Comparison of ENCODE assay signal across 18 cellular contexts in genomic region chr13:94020833-94021232, GRCh38.
DNase-seq lines count a peak whose midpoint lies in the region; ATAC-seq and TF ChIP-seq lines count a peak whose summit lies in the region.
"Had no signal": no experiment of that assay in that cellular context is flagged by ENCODE, and none has a peak within 500 bp of the region (broad histone marks: within the 10 kb centered on the region; RNA-seq: fewer than 3 reads in every experiment).

No MANE protein-coding gene starts in this region.

- H3K27me3 ChIP-seq in gastroesophageal sphincter: no peaks in the 10 kb centered on the region
- H3K27me3 ChIP-seq: ascending aorta, BE2C, sigmoid colon, upper lobe of left lung had no signal

- H3K4me3 ChIP-seq in HEK293 (ENCODE audit: low read depth, low read length): no peak overlapping the region
- no peak overlapping the region for H3K4me3 ChIP-seq in gastroesophageal sphincter
- H3K4me3 ChIP-seq: ascending aorta, sigmoid colon, upper lobe of left lung had no signal

- DNase-seq in ACHN: peak; percentile 12
- peak; percentile 17 for DNase-seq in amniotic epithelial cell (ENCODE audit: low read depth)
- peak; percentile 11 for DNase-seq in iris pigment epithelial cell (ENCODE audit: low read depth)
- DNase-seq in NCI-H2227 treated with DMSO at 0.1 percent for 48 hours (lab: John Stamatoyannopoulos, UW): no peak
- DNase-seq in left cardiac atrium: no peak
- DNase-seq in NK-92 (lab: John Stamatoyannopoulos, UW; ENCODE audit: unreplicated experiment): no peak
- DNase-seq: activated CD8-positive, alpha-beta memory T cell treated with anti-CD3 and anti-CD28 coated beads for 24 hours; KBM-7; NCI-H1436 treated with DMSO at 0.1 percent for 48 hours; NCI-H510A; sigmoid colon; upper lobe of left lung had no signal

- CTCF ChIA-PET in HEK293 (lab: Yijun Ruan, JAX): no interaction called here

- TF ChIP-seq CTCF in HEK293 (tag by site-specific recombination; IDR thresholded peaks at IDR 0.05) (no peak), gastroesophageal sphincter (IDR thresholded peaks at IDR 0.05) (no peak)

- H3K4me1 ChIP-seq in HEK293 (ENCODE audit: control insufficient read depth, insufficient read depth, low read length) (no peaks in the 10 kb centered on the region), gastroesophageal sphincter (no peaks in the 10 kb centered on the region)
- H3K4me1 ChIP-seq: ascending aorta, sigmoid colon, upper lobe of left lung had no signal

- POLR2A ChIA-PET in HEK293 (lab: Yijun Ruan, JAX): no interaction called here

- ATAC-seq in gastroesophageal sphincter: no peak
- ATAC-seq in left cardiac atrium: no peak
- ATAC-seq: esophagus mucosa; stimulated activated memory B cell treated with anti-CD40 and anti-IgM and Interleukin-4, amounts not matched to agents 10 μg/mL and 1 μg/mL and 100 μg/mL, for 72 hours had no signal

- in situ Hi-C loops in ACHN (cut with HindIII; ENCODE audit: low pct_ligation_motif_present, low pct_unique_long_range_greater_than_20kb, low sequenced_read_pairs): no loop called here

- no peak overlapping the region for H3K27ac ChIP-seq in HEK293 (ENCODE audit: extremely low read depth, low read depth, low read length)
- no peak overlapping the region for H3K27ac ChIP-seq in gastroesophageal sphincter
- H3K27ac ChIP-seq: ascending aorta, sigmoid colon, upper lobe of left lung had no signal

- H3K36me3 ChIP-seq in HEK293 (ENCODE audit: control insufficient read depth in 2 of 2, insufficient read depth in 1 of 2, low read length in 2 of 2) (no peaks in the 10 kb centered on the region), gastroesophageal sphincter (no peaks in the 10 kb centered on the region)
- H3K36me3 ChIP-seq: ascending aorta, BE2C, sigmoid colon, upper lobe of left lung had no signal

- intact Hi-C loops in left cardiac atrium (cut with DNase I): no loop called here

- H3K9me3 ChIP-seq in HEK293 (ENCODE audit: control insufficient read depth, insufficient read depth, low read depth, low read length): no peaks in the 10 kb centered on the region
- H3K9me3 ChIP-seq in gastroesophageal sphincter: no peaks in the 10 kb centered on the region
- H3K9me3 ChIP-seq: ascending aorta, BE2C, sigmoid colon, upper lobe of left lung had no signal

- no peak for TF ChIP-seq EP300 in gastroesophageal sphincter (IDR thresholded peaks at IDR 0.05)

- no peak for TF ChIP-seq POLR2A in gastroesophageal sphincter (IDR thresholded peaks at IDR 0.05)

TF ChIP-seq in HEK293, 187 proteins besides CTCF, POLR2A, EP300 and RAD21:
- TF ChIP-seq ZNF302 (tag by site-specific recombination; IDR thresholded peaks at IDR 0.05; ENCODE audit: low read depth): no peak
- no peak for TF ChIP-seq EGR2 (tag by site-specific recombination; IDR thresholded peaks at IDR 0.05; ENCODE audit: low read depth)
- no peak for TF ChIP-seq PRDM2 (tag by site-specific recombination; IDR thresholded peaks at IDR 0.05; ENCODE audit: borderline replicate concordance)
- no peak for TF ChIP-seq ZNF157 (tag by site-specific recombination; IDR thresholded peaks at IDR 0.05)
- no peak for TF ChIP-seq ZNF335 (tag by site-specific recombination; conservative IDR thresholded peaks at IDR 0.05)
- no peak for TF ChIP-seq ZNF837 (tag by site-specific recombination; IDR thresholded peaks at IDR 0.05)
- no peak for TF ChIP-seq ZNF404 (tag by site-specific recombination; IDR thresholded peaks at IDR 0.05)
- 0 out of 2 replicates have a peak, but pooled peaks have one; percentile 23 for TF ChIP-seq SP7 (tag by site-specific recombination; IDR thresholded peaks at IDR 0.05)
- TF ChIP-seq, protein P1, sequence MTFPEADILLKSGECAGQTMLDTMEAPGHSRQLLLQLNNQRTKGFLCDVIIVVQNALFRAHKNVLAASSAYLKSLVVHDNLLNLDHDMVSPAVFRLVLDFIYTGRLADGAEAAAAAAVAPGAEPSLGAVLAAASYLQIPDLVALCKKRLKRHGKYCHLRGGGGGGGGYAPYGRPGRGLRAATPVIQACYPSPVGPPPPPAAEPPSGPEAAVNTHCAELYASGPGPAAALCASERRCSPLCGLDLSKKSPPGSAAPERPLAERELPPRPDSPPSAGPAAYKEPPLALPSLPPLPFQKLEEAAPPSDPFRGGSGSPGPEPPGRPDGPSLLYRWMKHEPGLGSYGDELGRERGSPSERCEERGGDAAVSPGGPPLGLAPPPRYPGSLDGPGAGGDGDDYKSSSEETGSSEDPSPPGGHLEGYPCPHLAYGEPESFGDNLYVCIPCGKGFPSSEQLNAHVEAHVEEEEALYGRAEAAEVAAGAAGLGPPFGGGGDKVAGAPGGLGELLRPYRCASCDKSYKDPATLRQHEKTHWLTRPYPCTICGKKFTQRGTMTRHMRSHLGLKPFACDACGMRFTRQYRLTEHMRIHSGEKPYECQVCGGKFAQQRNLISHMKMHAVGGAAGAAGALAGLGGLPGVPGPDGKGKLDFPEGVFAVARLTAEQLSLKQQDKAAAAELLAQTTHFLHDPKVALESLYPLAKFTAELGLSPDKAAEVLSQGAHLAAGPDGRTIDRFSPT (tag by site-specific recombination; IDR thresholded peaks at IDR 0.05): peak; percentile 23; the same call in 1 of the 2 replicates
- no peak for TF ChIP-seq ZNF202 (tag by site-specific recombination; IDR thresholded peaks at IDR 0.05; ENCODE audit: borderline replicate concordance)

Comparison
In these comparisons a context has a peak if more than half of its experiments do, and no peak if none do; other contexts are left out.
1. DNase-seq: peak in ACHN (single experiment), amniotic epithelial cell (single experiment) and iris pigment epithelial cell (single experiment); none in NCI-H2227 treated with DMSO at 0.1 percent for 48 hours (single experiment), left cardiac atrium (single experiment) and NK-92 (single experiment).